8 cellular contexts compared by ENCODE assay signal in the genomic region with DNA sequence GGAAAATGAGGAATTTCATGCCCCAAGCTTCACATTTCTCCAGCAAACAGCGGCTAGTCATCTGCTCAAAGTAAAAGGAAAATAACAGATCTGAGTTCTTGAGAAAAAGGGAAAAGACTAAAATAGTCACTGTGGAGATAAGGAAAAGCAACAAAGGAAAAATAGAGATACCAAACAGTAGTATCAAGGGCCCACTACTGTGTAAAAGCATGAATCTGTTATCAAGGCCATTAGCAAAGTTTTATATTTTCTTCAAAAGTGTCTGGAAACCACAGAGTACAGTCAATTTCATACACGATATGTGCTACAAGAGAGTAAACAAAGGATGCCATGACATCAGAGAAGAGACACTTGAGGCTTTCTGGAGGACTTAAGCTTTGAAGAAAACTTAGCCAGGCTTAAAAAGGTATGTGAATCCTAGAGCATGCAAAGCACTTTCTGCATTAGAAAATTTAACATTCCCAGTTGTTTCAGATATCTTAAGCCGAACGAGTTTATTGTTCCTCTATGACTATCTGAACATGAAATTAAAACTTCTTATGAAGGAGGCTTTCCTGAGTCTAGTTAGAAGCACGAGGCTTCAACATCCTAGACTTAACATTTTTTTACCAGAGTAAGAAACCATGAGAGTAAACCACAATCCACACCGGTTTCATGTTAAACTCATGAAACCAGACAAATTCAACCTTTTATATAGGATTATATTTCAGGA. TPM values are rescaled to one million over a fixed set of nuclear protein-coding genes. Genes with fewer than 3 reads are reported as not detected.
DNase-seq lines count a peak whose midpoint lies in the region; ATAC-seq, FAIRE-seq and TF ChIP-seq lines count a peak whose summit lies in the region.

No MANE protein-coding gene starts in this region.

- peak overlapping the region; percentile 78 to 96 (median 78) for H3K4me3 ChIP-seq in breast epithelium
- peak overlapping the region; percentile 92 to 93 for H3K4me3 ChIP-seq in muscle layer of duodenum (ENCODE audit: low read depth in 1 of 2, low read length in 2 of 2)

- intact Hi-C loops in breast epithelium (cut with DNase I; ENCODE audit: low total_unique reads), result no loop called here

- H3K36me3 ChIP-seq in breast epithelium (no peaks in the 10 kb centered on the region), muscle layer of duodenum (ENCODE audit: control insufficient read depth in 1 of 2, insufficient read depth in 2 of 2, low read length in 2 of 2) (peaks cover 0 to 6% of the 10 kb centered on the region in 2 donors)

- no peaks in the 10 kb centered on the region for H3K27me3 ChIP-seq in breast epithelium
- no peaks in the 10 kb centered on the region for H3K27me3 ChIP-seq in muscle layer of duodenum (ENCODE audit: low read depth, low read length)

- ATAC-seq in GM21360 (IDR thresholded peaks at IDR 0.05; ENCODE audit: unreplicated experiment) (peak; percentile 21), HG03558 (IDR thresholded peaks at IDR 0.05; ENCODE audit: extremely low read depth, unreplicated experiment) (peak; percentile 11)

- TF ChIP-seq CTCF in breast epithelium (IDR thresholded peaks at IDR 0.05) (no peak), D721Med (IDR thresholded peaks at IDR 0.05; ENCODE audit: insufficient read depth, missing control alignments) (no peak)

- no peak for FAIRE-seq in D721Med (lab: Jason Lieb, UNC)

- DNase-seq in EL, result peak; percentile 40
- DNase-seq in breast epithelium (ENCODE audit: low spot score in 2 of 2), result no peak
- no peak for DNase-seq in D721Med (ENCODE audit: insufficient read length, low spot score)
- no peak for DNase-seq in 8988T
- DNase-seq in RPMI8226, result no peak

- H3K4me1 ChIP-seq in breast epithelium (no peaks in the 10 kb centered on the region), muscle layer of duodenum (ENCODE audit: control insufficient read depth in 1 of 2, insufficient read depth in 2 of 2, low read length in 2 of 2) (peaks cover 6 to 8% of the 10 kb centered on the region in 2 donors)

- H3K27ac ChIP-seq in breast epithelium, result peak overlapping the region; percentile 94
- H3K27ac ChIP-seq in muscle layer of duodenum (ENCODE audit: low read length), result peak overlapping the region; percentile 93

- H3K9me3 ChIP-seq in breast epithelium, result no peaks in the 10 kb centered on the region
- no peaks in the 10 kb centered on the region for H3K9me3 ChIP-seq in muscle layer of duodenum (ENCODE audit: control insufficient read depth in 1 of 2, low read length in 2 of 2)

- TF ChIP-seq POLR2A in breast epithelium (IDR thresholded peaks at IDR 0.05), result no peak

RNA-seq across cellular contexts. Expression of gene TTC33, which starts 1.2 kb away (rescaled TPM):
- total RNA-seq in breast epithelium, result 10 to 100 TPM; 17.6 to 28.1 (median 18.4) TPM

RNA-seq across cellular contexts. Expression of gene PRKAA1, which starts 43.6 kb away (rescaled TPM):
- total RNA-seq in breast epithelium, result 100 to 1,000 TPM; 100 to 134 (median 112) TPM
